Comparison of ENCODE assay signal across 12 cellular contexts in the genomic region with DNA sequence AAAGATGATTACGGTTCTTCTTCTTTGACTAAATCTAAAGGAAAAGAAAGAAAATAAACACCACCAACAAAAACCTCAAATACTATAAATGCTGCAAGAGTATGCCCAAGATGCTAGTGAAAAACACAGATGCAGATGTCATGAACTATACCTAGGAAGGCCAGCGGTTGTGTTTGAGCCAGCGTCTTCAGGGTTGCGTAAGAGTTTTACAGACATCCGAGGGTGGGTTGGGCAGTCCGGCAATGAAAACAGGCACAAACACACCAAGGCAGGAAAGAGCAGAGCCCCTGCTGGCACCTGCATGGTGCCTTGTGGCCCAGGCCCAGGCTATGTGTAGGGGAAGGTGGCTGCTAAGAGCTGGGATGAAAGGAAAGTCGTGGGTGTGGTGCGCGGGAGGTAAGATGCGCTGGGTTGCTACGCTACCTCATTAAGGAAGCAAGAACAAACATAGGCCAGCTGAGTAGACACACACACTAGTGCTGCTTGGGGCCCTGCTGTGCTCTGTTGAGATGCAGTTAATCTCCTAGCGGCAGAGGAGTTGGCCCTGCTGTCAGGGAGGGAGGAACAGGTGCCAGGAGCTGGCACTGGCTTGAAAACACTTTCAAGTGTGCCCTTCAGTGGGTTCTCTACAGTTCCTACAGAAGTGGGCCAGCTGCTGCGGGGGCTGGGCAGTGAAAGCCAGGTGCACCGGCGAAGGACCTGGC.
A peak's percentile ranks its signal among the peaks of the same experiment; 100 is the strongest.
DNase-seq lines count a peak whose midpoint lies in the region; ATAC-seq lines count a peak whose summit lies in the region.
"Had no signal": no experiment of that assay in that cellular context is flagged by ENCODE, and none has a peak within 500 bp of the region (broad histone marks: within the 10 kb centered on the region; RNA-seq: fewer than 3 reads in every experiment).

No MANE protein-coding gene starts in this region.

- H3K36me3 ChIP-seq in SJCRH30, result no peaks in the 10 kb centered on the region
- no peaks in the 10 kb centered on the region for H3K36me3 ChIP-seq in mesenchymal stem cell (ENCODE audit: control insufficient read depth in 1 of 2, insufficient read depth in 2 of 2, low read depth in 1 of 2, low read length in 2 of 2)
- H3K36me3 ChIP-seq in HAP-1 (replicated peaks), result no peaks in the 10 kb centered on the region
- no peaks in the 10 kb centered on the region for H3K36me3 ChIP-seq in CD8-positive, alpha-beta memory T cell (ENCODE audit: insufficient read depth, low read length)

- H3K18ac ChIP-seq in mesenchymal stem cell (ENCODE audit: low read depth in 1 of 2, low read length in 2 of 2), result peak overlapping the region in 1 of 2 experiments; percentile 46

- WGBS in mesenchymal stem cell, result 92% methylated on average over 14 of the region's 15 CpGs

- H3K9me3 ChIP-seq in SJCRH30 (replicated peaks) (no peaks in the 10 kb centered on the region; the same call in 1 of the 2 replicates), mesenchymal stem cell (ENCODE audit: control insufficient read depth, low read length) (no peaks in the 10 kb centered on the region), HAP-1 (no peaks in the 10 kb centered on the region)
- H3K9me3 ChIP-seq in CD8-positive, alpha-beta memory T cell (ENCODE audit: low read length), result no peaks in the 10 kb centered on the region
- H3K9me3 ChIP-seq: mucosa of descending colon had no signal

- peaks cover 0 to 4% (median 0%) of the 10 kb centered on the region in 5 donors for H3K9me3 Mint-ChIP-seq in CD8-positive, alpha-beta memory T cell
- H3K9me3 Mint-ChIP-seq in T-helper 2 cell treated with Interferon-gamma antibody and Interleukin-4, amounts not matched to agents 5 μg/mL and 100 μg/mL, for 36 hours, result no peaks in the 10 kb centered on the region

- H3K4me2 ChIP-seq in mesenchymal stem cell (ENCODE audit: low read length, poor library complexity, severe bottlenecking), result no peak overlapping the region
- H3K4me2 ChIP-seq: PC-9 had no signal

- H3K27ac Mint-ChIP-seq in CD8-positive, alpha-beta memory T cell, result peak overlapping the region in 1 of 8 donors; percentile 66
- H3K27ac Mint-ChIP-seq in T-helper 2 cell treated with Interferon-gamma antibody and Interleukin-4, amounts not matched to agents 5 μg/mL and 100 μg/mL, for 36 hours, result no peak overlapping the region

- H3K23ac ChIP-seq in mesenchymal stem cell (ENCODE audit: low read length in 2 of 2), result no peak overlapping the region

- CTCF ChIA-PET in CD8-positive, alpha-beta memory T cell (lab: Charles Lee), result no interaction called here

- peak overlapping the region; percentile 15 to 45 for H2BK12ac ChIP-seq in mesenchymal stem cell (ENCODE audit: low read length in 2 of 2)

- H3K79me1 ChIP-seq in mesenchymal stem cell (replicated peaks; ENCODE audit: low read length, poor library complexity, severe bottlenecking), result no peaks in the 10 kb centered on the region

- no peak overlapping the region for H2BK15ac ChIP-seq in mesenchymal stem cell (ENCODE audit: low read depth, poor library complexity, severe bottlenecking)

- H3K9ac ChIP-seq in mesenchymal stem cell (ENCODE audit: low read length), result no peak overlapping the region

- H3K4ac ChIP-seq in mesenchymal stem cell (ENCODE audit: low read depth in 1 of 2, low read length in 2 of 2), result no peak overlapping the region

- no peak overlapping the region for H3K14ac ChIP-seq in mesenchymal stem cell (ENCODE audit: low read length in 2 of 2)

- no peak overlapping the region for H2AFZ ChIP-seq in mesenchymal stem cell (ENCODE audit: low read depth, low read length)
- H2AFZ ChIP-seq: PC-9 had no signal

- no peak overlapping the region for H2BK120ac ChIP-seq in mesenchymal stem cell (ENCODE audit: low read depth, low read length)

- POLR2A ChIA-PET in CD8-positive, alpha-beta memory T cell (lab: Charles Lee), result no interaction called here

- H3K4me3 ChIP-seq in SJCRH30 (no peak overlapping the region), mesenchymal stem cell (ENCODE audit: insufficient read depth in 1 of 2, low read depth in 1 of 2, low read length in 2 of 2) (no peak overlapping the region), HAP-1 (no peak overlapping the region)
- H3K4me3 ChIP-seq in CD8-positive, alpha-beta memory T cell (ENCODE audit: low read length), result no peak overlapping the region
- H3K4me3 ChIP-seq: mucosa of descending colon, PC-9 had no signal

- H2BK5ac ChIP-seq in mesenchymal stem cell (ENCODE audit: low read depth, low read length, poor library complexity, severe bottlenecking), result no peak overlapping the region

- H4K8ac ChIP-seq in mesenchymal stem cell (ENCODE audit: low read length), result peak overlapping the region; percentile 51

- H3K4me1 Mint-ChIP-seq in CD8-positive, alpha-beta memory T cell, result no peaks in the 10 kb centered on the region
- H3K4me1 Mint-ChIP-seq in T-helper 2 cell treated with Interferon-gamma antibody and Interleukin-4, amounts not matched to agents 5 μg/mL and 100 μg/mL, for 36 hours (ENCODE audit: low read depth), result no peaks in the 10 kb centered on the region

- no peak for ATAC-seq in GM19324 (IDR thresholded peaks at IDR 0.05; ENCODE audit: low FRiP score, unreplicated experiment)
- ATAC-seq: mucosa of descending colon had no signal

- H3K27me3 Mint-ChIP-seq in CD8-positive, alpha-beta memory T cell, result no peaks in the 10 kb centered on the region
- no peaks in the 10 kb centered on the region for H3K27me3 Mint-ChIP-seq in T-helper 2 cell treated with Interferon-gamma antibody and Interleukin-4, amounts not matched to agents 5 μg/mL and 100 μg/mL, for 36 hours (ENCODE audit: low read depth)

- H3K27ac ChIP-seq in SJCRH30 (no peak overlapping the region), mesenchymal stem cell (ENCODE audit: low read length, poor library complexity, severe bottlenecking) (no peak overlapping the region)
- H3K27ac ChIP-seq in CD8-positive, alpha-beta memory T cell (ENCODE audit: low read depth, low read length), result no peak overlapping the region
- H3K27ac ChIP-seq: PC-9 had no signal

- H4K91ac ChIP-seq in mesenchymal stem cell (ENCODE audit: low read length), result peak overlapping the region; percentile 0

- H3K4me1 ChIP-seq in SJCRH30, result peaks cover 14% of the 10 kb centered on the region
- no peaks in the 10 kb centered on the region for H3K4me1 ChIP-seq in mesenchymal stem cell (ENCODE audit: control insufficient read depth, insufficient read depth, low read depth, low read length)
- no peaks in the 10 kb centered on the region for H3K4me1 ChIP-seq in HAP-1
- H3K4me1 ChIP-seq in CD8-positive, alpha-beta memory T cell (ENCODE audit: insufficient read depth, low read length), result no peaks in the 10 kb centered on the region

- peaks cover 0 to 16% (median 11%) of the 10 kb centered on the region in 3 donors for H3K36me3 Mint-ChIP-seq in CD8-positive, alpha-beta memory T cell
- no peaks in the 10 kb centered on the region for H3K36me3 Mint-ChIP-seq in T-helper 2 cell treated with Interferon-gamma antibody and Interleukin-4, amounts not matched to agents 5 μg/mL and 100 μg/mL, for 36 hours (ENCODE audit: low read depth)

- no peaks in the 10 kb centered on the region for H3K27me3 ChIP-seq in SJCRH30
- no peaks in the 10 kb centered on the region for H3K27me3 ChIP-seq in mesenchymal stem cell (ENCODE audit: control insufficient read depth in 1 of 2, insufficient read depth in 1 of 2, low read length in 2 of 2)
- H3K27me3 ChIP-seq in HAP-1 (ENCODE audit: low read depth), result no peaks in the 10 kb centered on the region
- no peaks in the 10 kb centered on the region for H3K27me3 ChIP-seq in CD8-positive, alpha-beta memory T cell (ENCODE audit: insufficient read depth, low read length, poor library complexity, severe bottlenecking)

- H2AK5ac ChIP-seq in mesenchymal stem cell (ENCODE audit: low read length, severe bottlenecking), result no peak overlapping the region

- in situ Hi-C loops in HAP-1 (cut with MboI; ENCODE audit: low sequenced_read_pairs), result no loop called here

- no peak overlapping the region for H3K4me3 Mint-ChIP-seq in CD8-positive, alpha-beta memory T cell
- no peak overlapping the region for H3K4me3 Mint-ChIP-seq in T-helper 2 cell treated with Interferon-gamma antibody and Interleukin-4, amounts not matched to agents 5 μg/mL and 100 μg/mL, for 36 hours

- DNase-seq in ELF-1 (ENCODE audit: low read depth, low spot score), result peak; percentile 18
- DNase-seq in NCI-H2081 treated with DMSO at 0.1 percent for 48 hours (lab: John Stamatoyannopoulos, UW), result peak; percentile 83
- DNase-seq in SJCRH30, result peak; percentile 57 to 74
- DNase-seq in mesenchymal stem cell, result no peak
- no peak for DNase-seq in HAP-1 (ENCODE audit: low spot score in 2 of 2)
- DNase-seq in CD8-positive, alpha-beta memory T cell, result no peak
- no peak for DNase-seq in T-helper 2 cell treated with Interferon-gamma antibody and Interleukin-4, amounts not matched to agents 5 μg/mL and 100 μg/mL, for 36 hours (ENCODE audit: low spot score)
- DNase-seq: effector CD4-positive, alpha-beta T cell; mucosa of descending colon; PC-9; T-helper 9 cell had no signal

Comparison
In these comparisons a context has a peak if more than half of its experiments do, and no peak if none do; other contexts are left out.
1. DNase-seq: peak in ELF-1 (single experiment), NCI-H2081 treated with DMSO at 0.1 percent for 48 hours (single experiment) and SJCRH30 (2 of 2); none in mesenchymal stem cell (single experiment), HAP-1 (0 of 2), CD8-positive, alpha-beta memory T cell (0 of 5) and T-helper 2 cell treated with Interferon-gamma antibody and Interleukin-4, amounts not matched to agents 5 μg/mL and 100 μg/mL, for 36 hours (single experiment).